Comparison of ENCODE assay signal across 7 cellular contexts in genomic region chr3:49411550-49411967, GRCh38. TPM values are rescaled to one million over a fixed set of nuclear protein-coding genes. Genes with fewer than 3 reads are reported as not detected.
A peak's percentile ranks its signal among the peaks of the same experiment; 100 is the strongest.
DNase-seq lines count a peak whose midpoint lies in the region; ATAC-seq and TF ChIP-seq lines count a peak whose summit lies in the region.

No MANE protein-coding gene starts in this region.

- peaks cover 27% of the 10 kb centered on the region for H3K4me1 ChIP-seq in SJCRH30

- ATAC-seq in GM18873 (IDR thresholded peaks at IDR 0.05; ENCODE audit: low FRiP score, unreplicated experiment): peak; percentile 15
- peak; percentile 14 for ATAC-seq in HG02870 (IDR thresholded peaks at IDR 0.05; ENCODE audit: unreplicated experiment)

- peak overlapping the region; percentile 62 for H3K27ac ChIP-seq in SJCRH30

- H3K4me3 ChIP-seq in SJCRH30: peak overlapping the region; percentile 63
- H3K4me3 ChIP-seq in astrocyte of the cerebellum (ENCODE audit: low read depth, low read length): peak overlapping the region; percentile 51

- in situ Hi-C loops in astrocyte of the cerebellum (cut with HindIII; ENCODE audit: low sequenced_read_pairs): no loop called here

- TF ChIP-seq CTCF in astrocyte of the cerebellum (IDR thresholded peaks at IDR 0.05; ENCODE audit: low read depth, low read length, missing control alignments): no peak

- H3K9me3 ChIP-seq in SJCRH30 (replicated peaks): no peaks in the 10 kb centered on the region

- DNase-seq in SJCRH30 (peak; percentile 26 to 38), astrocyte of the cerebellum (ENCODE audit: low read depth) (no peak), iPS-NIHi7 (ENCODE audit: extremely low spot score) (peak; percentile 65), HuH-7.5 (ENCODE audit: low spot score) (no peak)
- DNase-seq in stimulated activated CD4-positive, alpha-beta T cell treated with anti-CD3 and anti-CD28 coated beads, Interleukin-15, amount 100 ng/mL, for 1 hour (ENCODE audit: low read depth in 1 of 2, low spot score in 1 of 2): peak; percentile 13 to 38

- H3K36me3 ChIP-seq in SJCRH30: peaks cover 6% of the 10 kb centered on the region; the same call in 1 of the 2 replicates

- H3K27me3 ChIP-seq in SJCRH30: no peaks in the 10 kb centered on the region

RNA-seq across cellular contexts. Expression of gene RHOA, which starts 0.2 kb away (rescaled TPM):
- 321 and 323 TPM in 2 replicates for total RNA-seq in SJCRH30 (2014; rRNA removed; shearing (Covaris generic))

RNA-seq across cellular contexts. Expression of gene TCTA, which starts 0.7 kb away (rescaled TPM):
- total RNA-seq in SJCRH30 (2014; rRNA removed; shearing (Covaris generic)): 12.8 and 13.1 TPM in 2 replicates

RNA-seq across cellular contexts. Expression of gene AMT, which starts 10.7 kb away (rescaled TPM):
- 0.26 TPM in 1 of 2 replicates, not detected in the other for total RNA-seq in SJCRH30 (2014; rRNA removed; shearing (Covaris generic))

RNA-seq across cellular contexts. Expression of gene NICN1, which starts 17.6 kb away (rescaled TPM):
- total RNA-seq in SJCRH30 (2014; rRNA removed; shearing (Covaris generic)): 2.4 and 2.6 TPM in 2 replicates

RNA-seq across cellular contexts. Expression of gene GPX1, which starts 53.4 kb away (rescaled TPM):
- 128 and 148 TPM in 2 replicates for total RNA-seq in SJCRH30 (2014; rRNA removed; shearing (Covaris generic))

Comparison
In these comparisons a context has a peak if more than half of its experiments do, and no peak if none do; other contexts are left out.
1. DNase-seq: peak in SJCRH30 (2 of 2), iPS-NIHi7 (single experiment) and stimulated activated CD4-positive, alpha-beta T cell treated with anti-CD3 and anti-CD28 coated beads, Interleukin-15, amount 100 ng/mL, for 1 hour (2 of 2); none in astrocyte of the cerebellum (single experiment) and HuH-7.5 (single experiment).